Comparison of ENCODE assay signal across 18 cellular contexts in the genomic region with DNA sequence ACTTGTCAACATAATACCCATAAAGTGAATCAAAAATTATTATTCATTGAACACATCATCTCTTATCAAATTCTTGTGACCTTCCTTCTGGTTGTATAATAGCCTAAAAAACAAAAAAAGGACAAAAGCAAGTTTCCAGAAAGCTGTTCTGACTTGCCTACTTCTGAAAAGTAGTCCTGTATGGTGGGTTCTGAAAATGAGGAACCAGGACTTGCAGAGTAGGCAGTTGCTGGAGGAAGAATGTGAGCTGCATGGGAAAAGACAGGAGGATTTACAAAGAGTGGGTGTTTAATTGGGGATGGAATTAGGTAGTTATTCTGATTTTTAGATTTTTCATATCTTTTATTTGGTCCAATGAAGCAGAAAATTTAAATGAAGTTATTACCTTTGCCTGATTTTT. TPM values are rescaled to one million over a fixed set of nuclear protein-coding genes. Genes with fewer than 3 reads are reported as not detected.
DNase-seq lines count a peak whose midpoint lies in the region; ATAC-seq, FAIRE-seq and TF ChIP-seq lines count a peak whose summit lies in the region.
"Had no signal": no experiment of that assay in that cellular context is flagged by ENCODE, and none has a peak within 500 bp of the region (broad histone marks: within the 10 kb centered on the region; RNA-seq: fewer than 3 reads in every experiment).

No MANE protein-coding gene starts in this region.

- TF ChIP-seq POLR2A in GM12892 (IDR thresholded peaks at IDR 0.05; ENCODE audit: low read depth, low read length), result no peak
- no peak for TF ChIP-seq POLR2A in GM12878 (IDR thresholded peaks at IDR 0.05; ENCODE audit: low read depth, low read length)

- no peaks in the 10 kb centered on the region for H3K9me3 Mint-ChIP-seq in activated CD8-positive, alpha-beta T cell treated with anti-CD3 and anti-CD28 coated beads for 36 hours
- H3K9me3 Mint-ChIP-seq in stimulated activated memory B cell treated with anti-CD40 and anti-IgM and Interleukin-4, amounts not matched to agents 10 μg/mL and 1 μg/mL and 100 μg/mL, for 72 hours, result no peaks in the 10 kb centered on the region
- no peaks in the 10 kb centered on the region for H3K9me3 Mint-ChIP-seq in mesothelial cell of epicardium
- H3K9me3 Mint-ChIP-seq: CD4-positive, alpha-beta memory T cell had no signal

- no peak overlapping the region for H3K4me3 Mint-ChIP-seq in activated CD8-positive, alpha-beta T cell treated with anti-CD3 and anti-CD28 coated beads for 36 hours
- no peak overlapping the region for H3K4me3 Mint-ChIP-seq in stimulated activated memory B cell treated with anti-CD40 and anti-IgM and Interleukin-4, amounts not matched to agents 10 μg/mL and 1 μg/mL and 100 μg/mL, for 72 hours
- no peak overlapping the region for H3K4me3 Mint-ChIP-seq in mesothelial cell of epicardium
- H3K4me3 Mint-ChIP-seq: CD4-positive, alpha-beta memory T cell had no signal

- DNase-seq in AML-193 (lab: John Stamatoyannopoulos, UW) (peak; percentile 16 to 23), GM12892 (ENCODE audit: insufficient read length) (no peak), MV-4-11 (lab: John Stamatoyannopoulos, UW) (peak; percentile 74), GM12878 (ENCODE audit: low read depth, low spot score) (no peak), RCC 7860 (ENCODE audit: low spot score) (no peak), mesothelial cell of epicardium (ENCODE audit: low spot score in 2 of 2, unreplicated experiment in 2 of 2) (no peak)
- no peak for DNase-seq in activated CD8-positive, alpha-beta T cell treated with anti-CD3 and anti-CD28 coated beads for 36 hours
- DNase-seq: ACHN; CD4-positive, alpha-beta memory T cell; DMS53; effector memory CD4-positive, alpha-beta T cell; esophagus squamous epithelium; left cardiac atrium; NCI-H82; stimulated activated CD8-positive, alpha-beta memory T cell treated with anti-CD3 and anti-CD28 coated beads, Interleukin-4, amount 100 ng/mL, for 48 hours; substantia nigra had no signal

- peaks cover 22% of the 10 kb centered on the region; the same call in 1 of the 2 replicates for H3K4me1 ChIP-seq in GM12878 (ENCODE audit: control insufficient read depth, insufficient read depth, low read length)
- H3K4me1 ChIP-seq: esophagus squamous epithelium had no signal

- no peak for TF ChIP-seq EP300 in GM12878 (IDR thresholded peaks at IDR 0.05; ENCODE audit: borderline replicate concordance in 1 of 2, control insufficient read depth in 1 of 2, low read depth in 2 of 2, low read length in 2 of 2)

- TF ChIP-seq CTCF in GM12878 (IDR thresholded peaks at IDR 0.05 in 2 of 3, conservative IDR thresholded peaks at IDR 0.05 in 1 of 3; ENCODE audit: control insufficient read depth in 2 of 3, extremely low read depth in 1 of 3, insufficient read depth in 1 of 3, low read depth in 3 of 3, low read length in 3 of 3), result no peak
- no peak for TF ChIP-seq CTCF in activated CD8-positive, alpha-beta T cell treated with anti-CD3 and anti-CD28 coated beads for 36 hours (IDR thresholded peaks at IDR 0.05)
- TF ChIP-seq CTCF in mesothelial cell of epicardium (IDR thresholded peaks at IDR 0.05; ENCODE audit: unreplicated experiment), result no peak

- no peaks in the 10 kb centered on the region for H3K79me2 ChIP-seq in GM12878 (ENCODE audit: control insufficient read depth, insufficient read depth, low read length)

- intact Hi-C loops in GM12878 (cut with micrococcal nuclease; ENCODE audit: unreplicated experiment), result no loop called here
- intact Hi-C loops in activated CD8-positive, alpha-beta T cell treated with anti-CD3 and anti-CD28 coated beads for 36 hours (cut with micrococcal nuclease), result no loop called here

- no peaks in the 10 kb centered on the region for H4K20me1 ChIP-seq in GM12878 (ENCODE audit: control insufficient read depth, insufficient read depth)

- POLR2A ChIA-PET in GM12878 (lab: Charles Lee), result no interaction called here
- POLR2A ChIA-PET in activated CD8-positive, alpha-beta T cell treated with anti-CD3 and anti-CD28 coated beads for 36 hours (lab: Charles Lee), result no interaction called here

- no peak overlapping the region for H3K9ac ChIP-seq in GM12878 (ENCODE audit: control insufficient read depth, insufficient read depth, low read length)

- no peak for TF ChIP-seq RAD21 in GM12878 (IDR thresholded peaks at IDR 0.05; ENCODE audit: insufficient read depth, low read depth, low read length)

- no TSS peak for BruUV-seq in GM12878 (replicated peaks; lab: Mats Ljungman, UMichigan)

- H3K27ac Mint-ChIP-seq in activated CD8-positive, alpha-beta T cell treated with anti-CD3 and anti-CD28 coated beads for 36 hours, result no peak overlapping the region
- H3K27ac Mint-ChIP-seq in stimulated activated memory B cell treated with anti-CD40 and anti-IgM and Interleukin-4, amounts not matched to agents 10 μg/mL and 1 μg/mL and 100 μg/mL, for 72 hours, result no peak overlapping the region
- no peak overlapping the region for H3K27ac Mint-ChIP-seq in mesothelial cell of epicardium

- H3K4me1 Mint-ChIP-seq in activated CD8-positive, alpha-beta T cell treated with anti-CD3 and anti-CD28 coated beads for 36 hours (ENCODE audit: low read depth), result no peaks in the 10 kb centered on the region
- peaks cover 15% of the 10 kb centered on the region for H3K4me1 Mint-ChIP-seq in stimulated activated memory B cell treated with anti-CD40 and anti-IgM and Interleukin-4, amounts not matched to agents 10 μg/mL and 1 μg/mL and 100 μg/mL, for 72 hours
- H3K4me1 Mint-ChIP-seq in mesothelial cell of epicardium, result no peaks in the 10 kb centered on the region

- H3K9me3 ChIP-seq in GM12878 (replicated peaks; ENCODE audit: control insufficient read depth, insufficient read depth, low read length), result no peaks in the 10 kb centered on the region; the same call in 1 of the 3 replicates
- H3K9me3 ChIP-seq: esophagus squamous epithelium had no signal

- CTCF ChIA-PET in GM12878 (lab: Yijun Ruan, JAX), result interaction anchor here (0.7 to 2.7 kb wide), 5 partner anchors 14 to 100 kb away, joined by 3 to 10 read pairs (median 3); no protein-coding TSS in a partner anchor
- CTCF ChIA-PET in activated CD8-positive, alpha-beta T cell treated with anti-CD3 and anti-CD28 coated beads for 36 hours (lab: Charles Lee), result interaction anchor here (0.9 to 1.5 kb wide), 4 partner anchors 9 to 142 kb away, joined by 3 to 5 read pairs (median 4); no protein-coding TSS in a partner anchor

- peaks cover 20% of the 10 kb centered on the region for H3K36me3 Mint-ChIP-seq in activated CD8-positive, alpha-beta T cell treated with anti-CD3 and anti-CD28 coated beads for 36 hours (ENCODE audit: low read depth)
- peaks cover 59% of the 10 kb centered on the region for H3K36me3 Mint-ChIP-seq in stimulated activated memory B cell treated with anti-CD40 and anti-IgM and Interleukin-4, amounts not matched to agents 10 μg/mL and 1 μg/mL and 100 μg/mL, for 72 hours
- H3K36me3 Mint-ChIP-seq in mesothelial cell of epicardium, result peaks cover 14% of the 10 kb centered on the region

- FAIRE-seq in GM12892 (lab: Jason Lieb, UNC) (peak; percentile 40), GM12878 (lab: Jason Lieb, UNC) (no peak), RCC 7860 (lab: Jason Lieb, UNC) (no peak)
- FAIRE-seq: H54 had no signal

- in situ Hi-C loops in GM12878 (cut with MboI), result no loop called here

- peaks cover 0 to 7% of the 10 kb centered on the region in 2 experiments; a peak in 2 of 4 replicates for H3K36me3 ChIP-seq in GM12878 (ENCODE audit: control insufficient read depth in 2 of 2, insufficient read depth in 2 of 2, low read length in 1 of 2)

- peak; percentile 74 for ATAC-seq in GM12878
- no peak for ATAC-seq in activated CD8-positive, alpha-beta T cell treated with anti-CD3 and anti-CD28 coated beads for 36 hours
- ATAC-seq in stimulated activated memory B cell treated with anti-CD40 and anti-IgM and Interleukin-4, amounts not matched to agents 10 μg/mL and 1 μg/mL and 100 μg/mL, for 72 hours, result no peak

- no peaks in the 10 kb centered on the region for H3K27me3 Mint-ChIP-seq in activated CD8-positive, alpha-beta T cell treated with anti-CD3 and anti-CD28 coated beads for 36 hours
- H3K27me3 Mint-ChIP-seq in stimulated activated memory B cell treated with anti-CD40 and anti-IgM and Interleukin-4, amounts not matched to agents 10 μg/mL and 1 μg/mL and 100 μg/mL, for 72 hours, result no peaks in the 10 kb centered on the region
- no peaks in the 10 kb centered on the region for H3K27me3 Mint-ChIP-seq in mesothelial cell of epicardium (ENCODE audit: low read depth)
- H3K27me3 Mint-ChIP-seq: CD4-positive, alpha-beta memory T cell had no signal

- H2AFZ ChIP-seq in GM12878 (ENCODE audit: control insufficient read depth, low read depth, low read length), result no peak overlapping the region

- H3K27ac ChIP-seq in GM12878 (ENCODE audit: control insufficient read depth, insufficient read depth), result peak overlapping the region; percentile 33; the same call in 1 of the 2 replicates

- RAD21 ChIA-PET in GM12878 (lab: Charles Lee; ENCODE audit: unreplicated experiment), result interaction anchor here (1.1 to 2.0 kb wide), 3 partner anchors 13 to 103 kb away, joined by 4 to 10 read pairs (median 5); no protein-coding TSS in a partner anchor

- H3K4me2 ChIP-seq in GM12878 (ENCODE audit: control insufficient read depth, insufficient read depth), result no peak overlapping the region

- SMC1A ChIA-PET in GM12878 (lab: Charles Lee; ENCODE audit: uncharacterized antibody, unreplicated experiment), result interaction anchor here (0.6 to 2.6 kb wide), 11 partner anchors 8 to 142 kb away, joined by 3 to 11 read pairs (median 4); no protein-coding TSS in a partner anchor

- H3K4me3 ChIP-seq in GM12878, result no peak overlapping the region
- H3K4me3 ChIP-seq: esophagus squamous epithelium had no signal

- H3K27me3 ChIP-seq in GM12878 (replicated peaks in 1 of 2; ENCODE audit: control insufficient read depth in 2 of 2, insufficient read depth in 2 of 2, low read length in 1 of 2), result no peaks in the 10 kb centered on the region
- H3K27me3 ChIP-seq: esophagus squamous epithelium had no signal

RNA-seq across cellular contexts. Expression of a gene that starts 56.7 kb away (rescaled TPM):
- polyA plus RNA-seq in GM12892 (2012; ENCODE audit: missing spikeins), result 11.4 TPM
- 2.7 and 4.2 TPM in 2 replicates for total RNA-seq in GM12878 (2013; cell fraction: nucleolus; rRNA removed)
- total RNA-seq in GM12878 (2014; rRNA removed) (5.0 and 6.9 TPM in 2 replicates), GM12878 (2014; rRNA removed; fragmentation: Illumina TruSeq; extraction: Trizol) (6.9 and 8.3 TPM in 2 replicates), GM12878 (2021) (5.9 and 7.7 TPM in 2 replicates), mesothelial cell of epicardium (20.3 to 21.6 TPM (median 20.6 TPM) in 3 replicates)
- 9.4 TPM for polyA plus RNA-seq in GM12878 (2011; ENCODE audit: low read depth)
- polyA plus RNA-seq in GM12878 (2011; rRNA removed) (9.8 and 15.3 TPM in 2 replicates), GM12878 (2014; fragmentation: Illumina TruSeq; extraction: Trizol) (7.4 and 8.7 TPM in 2 replicates), GM12878 (2014; fragmentation: Nextera tagmentation; extraction: Ambion mirVana) (10 to 100 TPM in 1 of 2 experiments, 1 to 10 TPM in 1; 8.7 to 10.4 TPM), GM12878 (2014; rRNA removed) (7.5 and 7.7 TPM in 2 replicates), GM12878 (2016; fragmentation: Nextera tagmentation; extraction: Ambion mirVana) (10 to 100 TPM; 15.8 to 16.0 TPM)
- 3.9 and 5.7 TPM in 2 replicates for polyA plus RNA-seq in GM12878 (2011; cell fraction: cytosol; rRNA removed)
- polyA plus RNA-seq in GM12878 (2011; cell fraction: nucleus; rRNA removed), result 14.0 and 14.2 TPM in 2 replicates
- polyA plus RNA-seq in GM12878 (2012), result 9.5 and 16.1 TPM in 2 replicates
- 6.9 and 8.3 TPM in 2 replicates for polyA minus RNA-seq in GM12878 (2011; rRNA and poly(A)+ RNA removed)
- 1.6 and 1.9 TPM in 2 replicates for polyA minus RNA-seq in GM12878 (2011; cell fraction: cytosol; rRNA and poly(A)+ RNA removed)
- polyA minus RNA-seq in GM12878 (2011; cell fraction: nucleus; rRNA and poly(A)+ RNA removed), result 2.9 and 3.6 TPM in 2 replicates
- 1 to 10 TPM; 1.6 to 2.2 TPM for total RNA-seq in activated CD8-positive, alpha-beta T cell treated with anti-CD3 and anti-CD28 coated beads for 36 hours

Comparison
In these comparisons a context has a peak if more than half of its experiments do, and no peak if none do; other contexts are left out.
1. DNase-seq: peak in AML-193 (2 of 2) and MV-4-11 (single experiment); none in GM12892 (single experiment), GM12878 (single experiment), activated CD8-positive, alpha-beta T cell treated with anti-CD3 and anti-CD28 coated beads for 36 hours (single experiment), RCC 7860 (single experiment) and mesothelial cell of epicardium (0 of 2).